ENCODE assay signal across 6 cellular contexts in the genomic region with DNA sequence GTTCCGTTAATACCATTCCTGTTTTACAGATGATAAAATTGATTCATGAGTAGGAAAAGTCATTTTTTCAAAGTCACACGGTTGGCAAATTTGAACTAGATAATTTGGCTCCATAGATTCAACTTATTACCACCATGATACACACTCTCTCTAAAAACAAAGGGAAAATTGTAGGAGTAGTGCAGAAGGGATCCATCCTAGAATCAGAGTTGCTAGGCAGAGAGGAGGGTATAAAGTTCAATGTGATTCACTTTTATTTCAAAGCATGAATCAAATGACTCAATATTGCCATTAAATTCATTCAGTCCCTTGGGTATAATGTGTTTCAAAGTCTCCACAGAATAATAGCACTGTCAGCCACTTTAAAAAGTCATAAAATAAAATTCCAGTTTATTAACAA.
"Had no signal": no experiment of that assay in that cellular context is flagged by ENCODE, and none has a peak within 500 bp of the region (broad histone marks: within the 10 kb centered on the region; RNA-seq: fewer than 3 reads in every experiment).

No MANE protein-coding gene starts in this region.

- DNase-seq: IMR-90, KBM-7, KG1 had no signal

- ATAC-seq: HepG2, K562 had no signal

- H3K4me3 ChIP-seq: K562 had no signal

- H3K27ac ChIP-seq: HL-60 had no signal
